9 cellular contexts compared by ENCODE assay signal in genomic region chr15:62624541-62625399, GRCh38.
DNase-seq lines count a peak whose midpoint lies in the region; ATAC-seq, FAIRE-seq and TF ChIP-seq lines count a peak whose summit lies in the region.
"Had no signal": no experiment of that assay in that cellular context is flagged by ENCODE, and none has a peak within 500 bp of the region (broad histone marks: within the 10 kb centered on the region; RNA-seq: fewer than 3 reads in every experiment).

No MANE protein-coding gene starts in this region.

- TF ChIP-seq CTCF in D721Med (IDR thresholded peaks at IDR 0.05; ENCODE audit: insufficient read depth, missing control alignments) (no peak), cardiac fibroblast (IDR thresholded peaks at IDR 0.05; ENCODE audit: low read depth, low read length) (no peak), ovary (IDR thresholded peaks at IDR 0.05) (no peak)

- no peak for DNase-seq in D721Med (ENCODE audit: insufficient read length, low spot score)
- peak; percentile 37 to 75 for DNase-seq in cardiac fibroblast (ENCODE audit: low read depth in 2 of 2)
- peak in 4 of 5 donors; percentile 17 to 59 (median 38) for DNase-seq in ovary
- no peak for DNase-seq in islet precursor cell
- no peak for DNase-seq in NCI-H510A treated with DMSO at 0.1 percent for 48 hours (lab: John Stamatoyannopoulos, UW)
- DNase-seq in GM19239 (ENCODE audit: insufficient read length, low spot score): no peak
- no peak for DNase-seq in foreskin melanocyte

- TF ChIP-seq POLR2A in ovary (IDR thresholded peaks at IDR 0.05): no peak

- no peaks in the 10 kb centered on the region for H3K27me3 ChIP-seq in ovary
- H3K27me3 ChIP-seq: neutrophil had no signal

- WGBS in ovary, 3 donors: 10 to 20% (median 14%) methylated on average over 7 of the region's 7 CpGs

- peak overlapping the region; percentile 9 to 69 for H3K27ac ChIP-seq in ovary
- H3K27ac ChIP-seq: neutrophil had no signal

- no peaks in the 10 kb centered on the region for H3K9me3 ChIP-seq in ovary
- H3K9me3 ChIP-seq: neutrophil had no signal

- intact Hi-C loops in ovary (cut with DNase I): no loop called here

- no peak overlapping the region for H3K4me3 ChIP-seq in cardiac fibroblast (replicated peaks in 1 of 2; ENCODE audit: low read depth in 2 of 2, low read length in 2 of 2)
- H3K4me3 ChIP-seq in ovary: peak overlapping the region; percentile 15

- H3K4me1 ChIP-seq in ovary (ENCODE audit: insufficient read depth): peaks cover 14% of the 10 kb centered on the region

- TF ChIP-seq EP300 in ovary (IDR thresholded peaks at IDR 0.05): no peak

- H3K36me3 ChIP-seq in ovary: no peaks in the 10 kb centered on the region
- H3K36me3 ChIP-seq: neutrophil had no signal

- peak; percentile 52 for ATAC-seq in HG03097 (IDR thresholded peaks at IDR 0.05; ENCODE audit: low FRiP score, unreplicated experiment)

- FAIRE-seq in D721Med (lab: Jason Lieb, UNC): peak; percentile 11
- FAIRE-seq in GM19239 (lab: Jason Lieb, UNC): no peak

Comparison
In these comparisons a context has a peak if more than half of its experiments do, and no peak if none do; other contexts are left out.
1. DNase-seq: peak in cardiac fibroblast (2 of 2) and ovary (4 of 5); none in D721Med (single experiment), islet precursor cell (single experiment), NCI-H510A treated with DMSO at 0.1 percent for 48 hours (single experiment), GM19239 (single experiment) and foreskin melanocyte (single experiment).